8 cellular contexts compared by ENCODE assay signal in the genomic region with DNA sequence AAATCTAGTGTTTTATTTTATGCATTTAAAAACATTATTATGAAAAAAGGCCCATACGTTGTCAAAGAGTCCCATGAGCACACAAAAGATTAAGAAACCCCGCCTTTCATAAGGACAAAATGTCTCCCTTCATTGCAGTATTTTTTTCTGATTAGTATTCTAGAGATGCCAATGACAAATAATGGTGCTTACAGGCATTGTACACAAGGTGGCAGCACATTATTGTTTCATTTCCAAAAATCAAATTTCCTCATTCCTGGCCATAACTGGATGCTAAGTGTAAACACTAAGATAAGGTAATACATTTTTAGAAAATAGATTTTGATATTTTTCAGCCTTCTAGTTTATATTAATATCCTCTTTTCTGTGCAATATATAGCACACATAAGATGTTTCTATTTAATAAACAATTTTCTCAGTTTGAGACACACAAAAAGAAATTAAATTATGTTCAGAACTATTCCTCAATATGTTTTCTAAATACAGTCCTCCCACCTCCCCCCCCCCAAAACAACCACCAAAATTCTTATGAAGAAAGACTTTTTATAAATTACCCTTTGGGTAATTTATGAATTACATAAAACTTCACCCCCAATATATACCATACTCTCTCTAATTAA. TPM values are rescaled to one million over a fixed set of nuclear protein-coding genes. Genes with fewer than 3 reads are reported as not detected.
A peak's percentile ranks its signal among the peaks of the same experiment; 100 is the strongest.
DNase-seq lines count a peak whose midpoint lies in the region; ATAC-seq, FAIRE-seq and TF ChIP-seq lines count a peak whose summit lies in the region.

No MANE protein-coding gene starts in this region.

- no peak overlapping the region for H3K4me3 ChIP-seq in bronchial epithelial cell (ENCODE audit: low read depth, low read length)

- no peaks in the 10 kb centered on the region for H3K36me3 ChIP-seq in bronchial epithelial cell (ENCODE audit: control insufficient read depth, insufficient read depth, low read length)

- ATAC-seq in HG02642 (IDR thresholded peaks at IDR 0.05; ENCODE audit: poor library complexity, unreplicated experiment) (peak; percentile 70), left lobe of liver (peak; percentile 95)

- TF ChIP-seq CTCF in bronchial epithelial cell (IDR thresholded peaks at IDR 0.05; ENCODE audit: insufficient read depth, low read length, severe bottlenecking): peak; percentile 45

- DNase-seq in NCI-H510A treated with DMSO at 0.1 percent for 48 hours (lab: John Stamatoyannopoulos, UW): peak; percentile 74
- DNase-seq in NCI-H510A (lab: John Stamatoyannopoulos, UW): no peak
- peak; percentile 41 for DNase-seq in NCI-H345 treated with DMSO at 0.1 percent for 48 hours (lab: John Stamatoyannopoulos, UW; ENCODE audit: unreplicated experiment)
- peak; percentile 51 for DNase-seq in bronchial epithelial cell (ENCODE audit: low read depth)
- no peak for DNase-seq in left lobe of liver (ENCODE audit: low spot score)
- DNase-seq in urothelium cell line (ENCODE audit: low spot score): peak; percentile 46
- no peak for DNase-seq in HuH-7 (ENCODE audit: low spot score)

- H3K27me3 ChIP-seq in bronchial epithelial cell (ENCODE audit: control insufficient read depth, insufficient read depth, low read length): no peaks in the 10 kb centered on the region

- FAIRE-seq in bronchial epithelial cell (lab: Jason Lieb, UNC): no peak
- no peak for FAIRE-seq in urothelium cell line (lab: Jason Lieb, UNC)

RNA-seq across cellular contexts. Expression of a gene that starts 47.7 kb away (rescaled TPM):
- total RNA-seq in bronchial epithelial cell (9.0 and 9.2 TPM in 2 replicates), left lobe of liver (14.4 TPM)

Comparison
In these comparisons a context has a peak if more than half of its experiments do, and no peak if none do; other contexts are left out.
1. DNase-seq: peak in NCI-H510A treated with DMSO at 0.1 percent for 48 hours (single experiment), NCI-H345 treated with DMSO at 0.1 percent for 48 hours (single experiment), bronchial epithelial cell (single experiment) and urothelium cell line (single experiment); none in NCI-H510A (single experiment), left lobe of liver (single experiment) and HuH-7 (single experiment).